Comparison of ENCODE assay signal across 1 cellular context in the genomic region with DNA sequence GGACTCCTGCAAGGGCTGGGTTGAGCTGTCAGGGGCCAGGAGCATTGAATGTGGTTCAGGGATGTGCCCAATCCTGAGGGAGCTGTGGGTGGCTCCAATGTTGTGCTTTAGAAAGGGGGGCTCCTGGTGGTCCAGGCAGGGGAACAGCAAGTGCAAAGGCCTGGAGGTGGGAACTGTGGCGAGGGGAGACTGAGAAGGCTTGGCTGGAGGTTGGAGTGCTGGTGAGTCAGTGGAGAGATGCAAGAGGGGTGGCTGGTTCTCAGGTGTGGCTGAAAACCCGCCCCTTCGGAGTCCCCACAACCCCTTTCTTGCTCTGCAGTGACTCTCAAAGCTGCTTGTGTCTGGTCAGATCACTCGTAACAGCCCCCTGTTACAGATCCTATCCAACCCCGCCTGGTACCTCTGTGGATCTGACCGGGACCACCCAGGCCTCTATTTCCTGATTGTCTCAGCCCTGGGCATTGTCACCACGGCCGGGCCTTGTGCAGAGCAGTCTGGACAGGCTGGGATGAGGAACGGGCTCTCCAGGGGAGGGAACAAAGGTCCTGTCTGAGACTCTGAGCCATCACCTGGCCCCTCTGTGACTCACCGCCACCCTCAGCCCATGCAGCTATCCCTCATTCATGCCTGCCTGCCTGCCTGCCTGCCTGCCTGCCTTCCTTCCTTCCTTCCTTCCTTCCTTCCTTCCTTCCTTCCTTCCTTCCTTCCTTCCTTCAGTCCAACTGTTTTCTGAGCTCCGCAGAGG.
TF ChIP-seq lines count a peak whose summit lies in the region.

No MANE protein-coding gene starts in this region.

TF ChIP-seq in PFSK-1, 5 proteins besides CTCF, POLR2A, EP300 and RAD21:
- TF ChIP-seq, protein P1, sequence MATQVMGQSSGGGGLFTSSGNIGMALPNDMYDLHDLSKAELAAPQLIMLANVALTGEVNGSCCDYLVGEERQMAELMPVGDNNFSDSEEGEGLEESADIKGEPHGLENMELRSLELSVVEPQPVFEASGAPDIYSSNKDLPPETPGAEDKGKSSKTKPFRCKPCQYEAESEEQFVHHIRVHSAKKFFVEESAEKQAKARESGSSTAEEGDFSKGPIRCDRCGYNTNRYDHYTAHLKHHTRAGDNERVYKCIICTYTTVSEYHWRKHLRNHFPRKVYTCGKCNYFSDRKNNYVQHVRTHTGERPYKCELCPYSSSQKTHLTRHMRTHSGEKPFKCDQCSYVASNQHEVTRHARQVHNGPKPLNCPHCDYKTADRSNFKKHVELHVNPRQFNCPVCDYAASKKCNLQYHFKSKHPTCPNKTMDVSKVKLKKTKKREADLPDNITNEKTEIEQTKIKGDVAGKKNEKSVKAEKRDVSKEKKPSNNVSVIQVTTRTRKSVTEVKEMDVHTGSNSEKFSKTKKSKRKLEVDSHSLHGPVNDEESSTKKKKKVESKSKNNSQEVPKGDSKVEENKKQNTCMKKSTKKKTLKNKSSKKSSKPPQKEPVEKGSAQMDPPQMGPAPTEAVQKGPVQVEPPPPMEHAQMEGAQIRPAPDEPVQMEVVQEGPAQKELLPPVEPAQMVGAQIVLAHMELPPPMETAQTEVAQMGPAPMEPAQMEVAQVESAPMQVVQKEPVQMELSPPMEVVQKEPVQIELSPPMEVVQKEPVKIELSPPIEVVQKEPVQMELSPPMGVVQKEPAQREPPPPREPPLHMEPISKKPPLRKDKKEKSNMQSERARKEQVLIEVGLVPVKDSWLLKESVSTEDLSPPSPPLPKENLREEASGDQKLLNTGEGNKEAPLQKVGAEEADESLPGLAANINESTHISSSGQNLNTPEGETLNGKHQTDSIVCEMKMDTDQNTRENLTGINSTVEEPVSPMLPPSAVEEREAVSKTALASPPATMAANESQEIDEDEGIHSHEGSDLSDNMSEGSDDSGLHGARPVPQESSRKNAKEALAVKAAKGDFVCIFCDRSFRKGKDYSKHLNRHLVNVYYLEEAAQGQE (IDR thresholded peaks at IDR 0.05; ENCODE audit: insufficient read depth in 1 of 2, low read depth in 2 of 2, low read length in 2 of 2) = peak in 1 of 2 experiments; percentile 64; a peak in 1 of 4 replicates
- no peak for TF ChIP-seq POLR2AphosphoS5 (IDR thresholded peaks at IDR 0.05; ENCODE audit: low read depth, low read length)
- peak; percentile 66 for TF ChIP-seq FOXP2 (optimal IDR thresholded peaks at IDR 0.05; ENCODE audit: borderline replicate concordance, extremely low read depth, extremely low read length, insufficient read depth)
